In the genomic region with DNA sequence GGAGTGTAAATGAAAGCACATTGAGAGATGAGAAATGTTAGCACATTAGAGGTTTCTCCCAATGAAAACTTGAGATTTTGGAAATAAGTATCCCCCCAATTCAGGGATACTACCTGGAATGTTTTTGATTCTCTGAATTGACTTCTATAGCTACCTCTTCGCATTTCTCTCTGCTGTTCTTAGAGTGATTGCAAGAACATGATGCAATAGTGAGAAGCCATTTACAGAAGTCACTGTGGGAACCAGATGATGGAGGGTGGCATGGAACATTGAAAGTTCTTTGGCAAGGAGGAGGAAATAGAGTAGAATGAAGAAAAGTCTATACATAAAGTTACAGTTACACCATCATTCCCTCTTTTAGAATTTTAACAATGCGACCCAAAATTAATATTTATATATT, we compare ENCODE assay signal across 20 cellular contexts. TPM values are rescaled to one million over a fixed set of nuclear protein-coding genes. Genes with fewer than 3 reads are reported as not detected.
"Had no signal": no experiment of that assay in that cellular context is flagged by ENCODE, and none has a peak within 500 bp of the region (broad histone marks: within the 10 kb centered on the region; RNA-seq: fewer than 3 reads in every experiment).

No MANE protein-coding gene starts in this region.

- H3K9ac ChIP-seq: parathyroid adenoma had no signal

- ATAC-seq: esophagus mucosa; gastrocnemius medialis; heart right ventricle; left lobe of liver; naive thymus-derived CD4-positive, alpha-beta T cell had no signal

- H3K36me3 ChIP-seq: gastrocnemius medialis, sigmoid colon, stomach, thoracic aorta, transverse colon had no signal

- H2AFZ ChIP-seq: parathyroid adenoma had no signal

- H3K27me3 ChIP-seq: gastrocnemius medialis, sigmoid colon, stomach had no signal

- DNase-seq: effector memory CD4-positive, alpha-beta T cell; gastrocnemius medialis; heart right ventricle; hypothalamus; kidney glomerular epithelial cell; mammary epithelial cell; naive thymus-derived CD4-positive, alpha-beta T cell; nephron progenitor cell; sigmoid colon; stimulated activated CD4-positive, alpha-beta T cell treated with anti-CD3 and anti-CD28 coated beads, Interleukin-2, amount 100 ng/mL, for 24 hours; stimulated activated CD4-positive, alpha-beta T cell treated with anti-CD3 and anti-CD28 coated beads, Interleukin-4, amount 100 ng/mL, for 4 hours; stimulated activated naive CD4-positive, alpha-beta T cell; stomach; substantia nigra; transverse colon had no signal

- H3K4me3 ChIP-seq: gastrocnemius medialis, heart right ventricle, sigmoid colon, skin epidermis, stomach, thoracic aorta, transverse colon had no signal

- H3K4me1 ChIP-seq: gastrocnemius medialis, parathyroid adenoma, stomach, transverse colon had no signal

- H3K9me3 ChIP-seq: gastrocnemius medialis, transverse colon had no signal

- H3K27ac ChIP-seq: gastrocnemius medialis, heart right ventricle, parathyroid adenoma, sigmoid colon, skin epidermis, stomach, thoracic aorta, transverse colon had no signal

RNA-seq across cellular contexts. Expression of a gene that starts 9.2 kb away (rescaled TPM):
- polyA plus RNA-seq: naive thymus-derived CD4-positive, alpha-beta T cell had no signal
